ENCODE assay signal across 8 cellular contexts in genomic region chr12:57753938-57754337, GRCh38. TPM values are rescaled to one million over a fixed set of nuclear protein-coding genes. Genes with fewer than 3 reads are reported as not detected.
DNase-seq lines count a peak whose midpoint lies in the region; ATAC-seq, FAIRE-seq and TF ChIP-seq lines count a peak whose summit lies in the region.

No MANE protein-coding gene starts in this region.

- H3K4me3 Mint-ChIP-seq in activated naive CD4-positive, alpha-beta T cell treated with anti-CD3 and anti-CD28 coated beads for 36 hours = peak overlapping the region; percentile 78

- intact Hi-C loops in activated naive CD4-positive, alpha-beta T cell treated with anti-CD3 and anti-CD28 coated beads for 36 hours (cut with micrococcal nuclease) = loop anchor here (2.0 to 5.0 kb wide), 4 partner anchors 13 to 1843 kb away; partner anchors contain the start of gene SLC16A7

- H3K27me3 ChIP-seq in iPS-15b (ENCODE audit: control insufficient read depth, insufficient read depth, low read length) (peaks cover 43% of the 10 kb centered on the region), thoracic aorta (replicated peaks; ENCODE audit: insufficient read depth) (no peaks in the 10 kb centered on the region)

- H3K27ac ChIP-seq in VCaP (peak overlapping the region; percentile 90), thoracic aorta (no peak overlapping the region)

- peaks cover 57% of the 10 kb centered on the region for H3K4me1 Mint-ChIP-seq in activated naive CD4-positive, alpha-beta T cell treated with anti-CD3 and anti-CD28 coated beads for 36 hours (ENCODE audit: low read depth)

- DNase-seq in activated naive CD4-positive, alpha-beta T cell treated with anti-CD3 and anti-CD28 coated beads for 36 hours = no peak
- no peak for DNase-seq in activated naive CD4-positive, alpha-beta T cell treated with anti-CD3 and anti-CD28 coated beads, Interleukin-2, amount 50 U/mL, for 16 hours
- DNase-seq in thoracic aorta (ENCODE audit: low spot score) (no peak), NCI-H510A treated with DMSO at 0.1 percent for 48 hours (lab: John Stamatoyannopoulos, UW) (no peak), urothelium cell line (ENCODE audit: low spot score) (no peak), dermis blood vessel endothelial cell (no peak)

- no peak for ATAC-seq in thoracic aorta (ENCODE audit: insufficient number of reproducible peaks, low FRiP score, low read depth)

- CTCF ChIA-PET in activated naive CD4-positive, alpha-beta T cell treated with anti-CD3 and anti-CD28 coated beads for 36 hours (lab: Charles Lee) = interaction anchor here (0.7 to 3.4 kb wide), 3 partner anchors 12 to 29 kb away, joined by 3 to 42 read pairs (median 3); partner anchors contain the start of genes CYP27B1 and TSFM

- FAIRE-seq in urothelium cell line (lab: Jason Lieb, UNC) = no peak

- no peaks in the 10 kb centered on the region for H3K9me3 Mint-ChIP-seq in activated naive CD4-positive, alpha-beta T cell treated with anti-CD3 and anti-CD28 coated beads for 36 hours

- H3K4me3 ChIP-seq in iPS-15b (ENCODE audit: low read depth, low read length) (peak overlapping the region; percentile 93), thoracic aorta (peak overlapping the region; percentile 81)

- peaks cover 7% of the 10 kb centered on the region for H3K36me3 ChIP-seq in iPS-15b (ENCODE audit: control insufficient read depth, insufficient read depth, low read length)
- H3K36me3 ChIP-seq in thoracic aorta = peaks cover 16% of the 10 kb centered on the region

- H3K27ac Mint-ChIP-seq in activated naive CD4-positive, alpha-beta T cell treated with anti-CD3 and anti-CD28 coated beads for 36 hours = peak overlapping the region; percentile 38

- H3K27me3 Mint-ChIP-seq in activated naive CD4-positive, alpha-beta T cell treated with anti-CD3 and anti-CD28 coated beads for 36 hours (ENCODE audit: low read depth) = no peaks in the 10 kb centered on the region

- no peaks in the 10 kb centered on the region for H3K9me3 ChIP-seq in iPS-15b (ENCODE audit: control insufficient read depth, insufficient read depth, low read length)
- no peaks in the 10 kb centered on the region for H3K9me3 ChIP-seq in thoracic aorta

- peaks cover 14% of the 10 kb centered on the region for H3K4me1 ChIP-seq in iPS-15b (ENCODE audit: control insufficient read depth, insufficient read depth, low read length)
- peaks cover 25 to 33% of the 10 kb centered on the region in 2 donors for H3K4me1 ChIP-seq in thoracic aorta (ENCODE audit: control insufficient read depth in 1 of 2, low read depth in 2 of 2)

- peaks cover 35% of the 10 kb centered on the region for H3K36me3 Mint-ChIP-seq in activated naive CD4-positive, alpha-beta T cell treated with anti-CD3 and anti-CD28 coated beads for 36 hours (ENCODE audit: low read depth)

- H3K9ac ChIP-seq in iPS-15b (ENCODE audit: low read depth, low read length) = no peak overlapping the region

- no peak for TF ChIP-seq CTCF in VCaP (conservative IDR thresholded peaks at IDR 0.05)
- TF ChIP-seq CTCF in thoracic aorta (IDR thresholded peaks at IDR 0.05) = no peak

RNA-seq across cellular contexts. Expression of gene MARCHF9, which starts 1.0 kb away (rescaled TPM):
- total RNA-seq in activated naive CD4-positive, alpha-beta T cell treated with anti-CD3 and anti-CD28 coated beads for 36 hours = 10 to 100 TPM; 10.4 to 10.8 TPM
- total RNA-seq in thoracic aorta (10 to 100 TPM in 1 of 2 donors, 1 to 10 TPM in 1; 8.8 to 11.2 TPM), dermis blood vessel endothelial cell (3.4 and 4.1 TPM in 2 replicates)

RNA-seq across cellular contexts. Expression of gene CDK4, which starts 1.8 kb away (rescaled TPM):
- 100 to 1,000 TPM; 194 to 202 TPM for total RNA-seq in activated naive CD4-positive, alpha-beta T cell treated with anti-CD3 and anti-CD28 coated beads for 36 hours
- total RNA-seq in thoracic aorta = 10 to 100 TPM; 52.3 to 72.8 TPM
- total RNA-seq in dermis blood vessel endothelial cell = 147 and 154 TPM in 2 replicates

RNA-seq across cellular contexts. Expression of gene TSPAN31, which starts 9.1 kb away (rescaled TPM):
- total RNA-seq in activated naive CD4-positive, alpha-beta T cell treated with anti-CD3 and anti-CD28 coated beads for 36 hours = 1 to 10 TPM; 6.4 to 7.7 TPM
- 100 to 1,000 TPM in 1 of 2 donors, 10 to 100 TPM in 1; 58.8 to 115 TPM for total RNA-seq in thoracic aorta
- 29.7 and 72.0 TPM in 2 replicates for total RNA-seq in dermis blood vessel endothelial cell

RNA-seq across cellular contexts. Expression of gene CYP27B1, which starts 12.9 kb away (rescaled TPM):
- 1 to 10 TPM; 5.4 to 6.1 TPM for total RNA-seq in activated naive CD4-positive, alpha-beta T cell treated with anti-CD3 and anti-CD28 coated beads for 36 hours
- total RNA-seq in thoracic aorta = 1 to 10 TPM in 1 of 2 donors, under 1 TPM in 1; 0.81 to 2.2 TPM
- total RNA-seq in dermis blood vessel endothelial cell = 0.17 and 0.47 TPM in 2 replicates

RNA-seq across cellular contexts. Expression of gene AGAP2, which starts 15.4 kb away (rescaled TPM):
- 10 to 100 TPM; 26.7 to 28.0 TPM for total RNA-seq in activated naive CD4-positive, alpha-beta T cell treated with anti-CD3 and anti-CD28 coated beads for 36 hours
- total RNA-seq in thoracic aorta = 1 to 10 TPM; 1.2 to 3.5 TPM
- under 0.01 and 0.19 TPM in 2 replicates for total RNA-seq in dermis blood vessel endothelial cell
